Comparison of ENCODE assay signal across 1 cellular context in the genomic region with DNA sequence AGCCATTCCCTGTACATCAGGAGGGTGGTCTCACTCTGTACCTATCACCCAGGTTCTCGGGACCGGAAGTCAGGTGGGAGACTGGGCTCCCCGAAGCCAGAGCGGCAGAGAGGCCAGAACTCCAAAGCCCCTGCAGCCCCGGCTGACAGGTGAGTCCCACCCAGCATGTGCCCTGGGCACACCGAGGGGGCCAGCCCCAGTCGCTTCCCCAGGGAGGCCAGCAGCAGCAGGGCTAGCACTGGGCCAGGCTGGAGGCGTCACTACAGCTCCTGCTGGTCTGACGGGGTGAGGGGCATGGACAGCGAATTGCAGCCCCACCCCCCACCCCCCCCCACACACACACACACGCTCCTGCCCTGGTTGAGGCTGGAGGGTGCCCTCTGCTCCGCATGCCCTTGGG.
TF ChIP-seq lines count a peak whose summit lies in the region.

No MANE protein-coding gene starts in this region.

TF ChIP-seq in GM23338, 12 proteins besides CTCF, POLR2A, EP300 and RAD21:
- TF ChIP-seq, protein P1, sequence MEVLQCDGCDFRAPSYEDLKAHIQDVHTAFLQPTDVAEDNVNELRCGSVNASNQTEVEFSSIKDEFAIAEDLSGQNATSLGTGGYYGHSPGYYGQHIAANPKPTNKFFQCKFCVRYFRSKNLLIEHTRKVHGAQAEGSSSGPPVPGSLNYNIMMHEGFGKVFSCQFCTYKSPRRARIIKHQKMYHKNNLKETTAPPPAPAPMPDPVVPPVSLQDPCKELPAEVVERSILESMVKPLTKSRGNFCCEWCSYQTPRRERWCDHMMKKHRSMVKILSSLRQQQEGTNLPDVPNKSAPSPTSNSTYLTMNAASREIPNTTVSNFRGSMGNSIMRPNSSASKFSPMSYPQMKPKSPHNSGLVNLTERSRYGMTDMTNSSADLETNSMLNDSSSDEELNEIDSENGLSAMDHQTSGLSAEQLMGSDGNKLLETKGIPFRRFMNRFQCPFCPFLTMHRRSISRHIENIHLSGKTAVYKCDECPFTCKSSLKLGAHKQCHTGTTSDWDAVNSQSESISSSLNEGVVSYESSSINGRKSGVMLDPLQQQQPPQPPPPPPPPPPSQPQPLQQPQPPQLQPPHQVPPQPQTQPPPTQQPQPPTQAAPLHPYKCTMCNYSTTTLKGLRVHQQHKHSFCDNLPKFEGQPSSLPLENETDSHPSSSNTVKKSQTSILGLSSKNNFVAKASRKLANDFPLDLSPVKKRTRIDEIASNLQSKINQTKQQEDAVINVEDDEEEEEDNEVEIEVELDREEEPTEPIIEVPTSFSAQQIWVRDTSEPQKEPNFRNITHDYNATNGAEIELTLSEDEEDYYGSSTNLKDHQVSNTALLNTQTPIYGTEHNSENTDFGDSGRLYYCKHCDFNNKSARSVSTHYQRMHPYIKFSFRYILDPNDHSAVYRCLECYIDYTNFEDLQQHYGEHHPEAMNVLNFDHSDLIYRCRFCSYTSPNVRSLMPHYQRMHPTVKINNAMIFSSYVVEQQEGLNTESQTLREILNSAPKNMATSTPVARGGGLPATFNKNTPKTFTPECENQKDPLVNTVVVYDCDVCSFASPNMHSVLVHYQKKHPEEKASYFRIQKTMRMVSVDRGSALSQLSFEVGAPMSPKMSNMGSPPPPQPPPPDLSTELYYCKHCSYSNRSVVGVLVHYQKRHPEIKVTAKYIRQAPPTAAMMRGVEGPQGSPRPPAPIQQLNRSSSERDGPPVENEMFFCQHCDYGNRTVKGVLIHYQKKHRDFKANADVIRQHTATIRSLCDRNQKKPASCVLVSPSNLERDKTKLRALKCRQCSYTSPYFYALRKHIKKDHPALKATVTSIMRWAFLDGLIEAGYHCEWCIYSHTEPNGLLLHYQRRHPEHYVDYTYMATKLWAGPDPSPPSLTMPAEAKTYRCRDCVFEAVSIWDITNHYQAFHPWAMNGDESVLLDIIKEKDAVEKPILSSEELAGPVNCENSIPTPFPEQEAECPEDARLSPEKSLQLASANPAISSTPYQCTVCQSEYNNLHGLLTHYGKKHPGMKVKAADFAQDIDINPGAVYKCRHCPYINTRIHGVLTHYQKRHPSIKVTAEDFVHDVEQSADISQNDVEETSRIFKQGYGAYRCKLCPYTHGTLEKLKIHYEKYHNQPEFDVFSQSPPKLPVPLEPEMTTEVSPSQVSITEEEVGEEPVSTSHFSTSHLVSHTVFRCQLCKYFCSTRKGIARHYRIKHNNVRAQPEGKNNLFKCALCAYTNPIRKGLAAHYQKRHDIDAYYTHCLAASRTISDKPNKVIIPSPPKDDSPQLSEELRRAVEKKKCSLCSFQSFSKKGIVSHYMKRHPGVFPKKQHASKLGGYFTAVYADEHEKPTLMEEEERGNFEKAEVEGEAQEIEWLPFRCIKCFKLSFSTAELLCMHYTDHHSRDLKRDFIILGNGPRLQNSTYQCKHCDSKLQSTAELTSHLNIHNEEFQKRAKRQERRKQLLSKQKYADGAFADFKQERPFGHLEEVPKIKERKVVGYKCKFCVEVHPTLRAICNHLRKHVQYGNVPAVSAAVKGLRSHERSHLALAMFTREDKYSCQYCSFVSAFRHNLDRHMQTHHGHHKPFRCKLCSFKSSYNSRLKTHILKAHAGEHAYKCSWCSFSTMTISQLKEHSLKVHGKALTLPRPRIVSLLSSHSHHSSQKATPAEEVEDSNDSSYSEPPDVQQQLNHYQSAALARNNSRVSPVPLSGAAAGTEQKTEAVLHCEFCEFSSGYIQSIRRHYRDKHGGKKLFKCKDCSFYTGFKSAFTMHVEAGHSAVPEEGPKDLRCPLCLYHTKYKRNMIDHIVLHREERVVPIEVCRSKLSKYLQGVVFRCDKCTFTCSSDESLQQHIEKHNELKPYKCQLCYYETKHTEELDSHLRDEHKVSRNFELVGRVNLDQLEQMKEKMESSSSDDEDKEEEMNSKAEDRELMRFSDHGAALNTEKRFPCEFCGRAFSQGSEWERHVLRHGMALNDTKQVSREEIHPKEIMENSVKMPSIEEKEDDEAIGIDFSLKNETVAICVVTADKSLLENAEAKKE (CRISPR knock-in tag; IDR thresholded peaks at IDR 0.05): no peak
- TF ChIP-seq NANOG (IDR thresholded peaks at IDR 0.05; ENCODE audit: borderline replicate concordance) (no peak), ZNF114 (CRISPR knock-in tag; IDR thresholded peaks at IDR 0.05) (no peak), EZH2phosphoT487 (IDR thresholded peaks at IDR 0.05; ENCODE audit: unreplicated experiment) (no peak), EZH2 (IDR thresholded peaks at IDR 0.05; ENCODE audit: low read depth, unreplicated experiment) (no peak), POLR2AphosphoS5 (IDR thresholded peaks at IDR 0.05; ENCODE audit: low read depth) (no peak), CREB1 (CRISPR knock-in tag; IDR thresholded peaks at IDR 0.05; ENCODE audit: low read depth) (no peak), JUNB (IDR thresholded peaks at IDR 0.05; ENCODE audit: unreplicated experiment) (no peak), ZNF331 (CRISPR knock-in tag; IDR thresholded peaks at IDR 0.05; ENCODE audit: low read depth) (no peak), STAT1 (IDR thresholded peaks at IDR 0.05; ENCODE audit: unreplicated experiment) (no peak)
- TF ChIP-seq, protein P2, sequence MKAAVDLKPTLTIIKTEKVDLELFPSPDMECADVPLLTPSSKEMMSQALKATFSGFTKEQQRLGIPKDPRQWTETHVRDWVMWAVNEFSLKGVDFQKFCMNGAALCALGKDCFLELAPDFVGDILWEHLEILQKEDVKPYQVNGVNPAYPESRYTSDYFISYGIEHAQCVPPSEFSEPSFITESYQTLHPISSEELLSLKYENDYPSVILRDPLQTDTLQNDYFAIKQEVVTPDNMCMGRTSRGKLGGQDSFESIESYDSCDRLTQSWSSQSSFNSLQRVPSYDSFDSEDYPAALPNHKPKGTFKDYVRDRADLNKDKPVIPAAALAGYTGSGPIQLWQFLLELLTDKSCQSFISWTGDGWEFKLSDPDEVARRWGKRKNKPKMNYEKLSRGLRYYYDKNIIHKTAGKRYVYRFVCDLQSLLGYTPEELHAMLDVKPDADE (IDR thresholded peaks at IDR 0.05): no peak
- TF ChIP-seq, protein P3, sequence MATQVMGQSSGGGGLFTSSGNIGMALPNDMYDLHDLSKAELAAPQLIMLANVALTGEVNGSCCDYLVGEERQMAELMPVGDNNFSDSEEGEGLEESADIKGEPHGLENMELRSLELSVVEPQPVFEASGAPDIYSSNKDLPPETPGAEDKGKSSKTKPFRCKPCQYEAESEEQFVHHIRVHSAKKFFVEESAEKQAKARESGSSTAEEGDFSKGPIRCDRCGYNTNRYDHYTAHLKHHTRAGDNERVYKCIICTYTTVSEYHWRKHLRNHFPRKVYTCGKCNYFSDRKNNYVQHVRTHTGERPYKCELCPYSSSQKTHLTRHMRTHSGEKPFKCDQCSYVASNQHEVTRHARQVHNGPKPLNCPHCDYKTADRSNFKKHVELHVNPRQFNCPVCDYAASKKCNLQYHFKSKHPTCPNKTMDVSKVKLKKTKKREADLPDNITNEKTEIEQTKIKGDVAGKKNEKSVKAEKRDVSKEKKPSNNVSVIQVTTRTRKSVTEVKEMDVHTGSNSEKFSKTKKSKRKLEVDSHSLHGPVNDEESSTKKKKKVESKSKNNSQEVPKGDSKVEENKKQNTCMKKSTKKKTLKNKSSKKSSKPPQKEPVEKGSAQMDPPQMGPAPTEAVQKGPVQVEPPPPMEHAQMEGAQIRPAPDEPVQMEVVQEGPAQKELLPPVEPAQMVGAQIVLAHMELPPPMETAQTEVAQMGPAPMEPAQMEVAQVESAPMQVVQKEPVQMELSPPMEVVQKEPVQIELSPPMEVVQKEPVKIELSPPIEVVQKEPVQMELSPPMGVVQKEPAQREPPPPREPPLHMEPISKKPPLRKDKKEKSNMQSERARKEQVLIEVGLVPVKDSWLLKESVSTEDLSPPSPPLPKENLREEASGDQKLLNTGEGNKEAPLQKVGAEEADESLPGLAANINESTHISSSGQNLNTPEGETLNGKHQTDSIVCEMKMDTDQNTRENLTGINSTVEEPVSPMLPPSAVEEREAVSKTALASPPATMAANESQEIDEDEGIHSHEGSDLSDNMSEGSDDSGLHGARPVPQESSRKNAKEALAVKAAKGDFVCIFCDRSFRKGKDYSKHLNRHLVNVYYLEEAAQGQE (IDR thresholded peaks at IDR 0.05; ENCODE audit: unreplicated experiment): no peak
